Comparison of ENCODE assay signal across 23 cellular contexts in the genomic region with DNA sequence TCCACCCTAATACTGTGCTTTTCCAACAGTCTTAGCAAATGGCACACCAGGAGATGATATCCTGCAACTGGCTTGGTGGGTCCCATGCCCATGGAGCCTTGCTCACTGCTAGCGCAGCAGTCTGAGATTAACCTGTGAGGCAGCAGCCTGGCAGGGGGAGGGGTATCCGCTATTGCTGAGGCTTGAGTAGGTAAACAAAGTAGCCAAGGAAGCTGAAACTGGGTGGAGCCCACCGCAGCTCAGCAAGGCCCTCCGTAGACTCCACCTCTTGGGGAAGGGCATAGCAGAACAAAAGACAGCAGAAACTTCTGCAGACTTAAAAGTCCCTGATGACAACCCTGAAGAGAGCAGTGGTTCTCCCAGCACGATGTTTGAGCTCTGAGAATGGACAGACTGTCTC.
"Had no signal": no experiment of that assay in that cellular context is flagged by ENCODE, and none has a peak within 500 bp of the region (broad histone marks: within the 10 kb centered on the region; RNA-seq: fewer than 3 reads in every experiment).

No MANE protein-coding gene starts in this region.

- H3K36me3 Mint-ChIP-seq: naive thymus-derived CD4-positive, alpha-beta T cell; stimulated activated effector memory CD8-positive, alpha-beta T cell treated with anti-CD3 and anti-CD28 coated beads, Interleukin-12 subunit alpha, Interleukin-12 subunit beta, amount 100 ng/mL, for 72 hours had no signal

- ATAC-seq: effector memory CD8-positive, alpha-beta T cell; left cardiac atrium; left lung; naive thymus-derived CD4-positive, alpha-beta T cell; psoas muscle; right cardiac atrium; stimulated activated effector memory CD8-positive, alpha-beta T cell treated with anti-CD3 and anti-CD28 coated beads, Interleukin-12 subunit alpha, Interleukin-12 subunit beta, amount 100 ng/mL, for 72 hours had no signal

- H3K4me1 Mint-ChIP-seq: naive thymus-derived CD4-positive, alpha-beta T cell; nephron; stimulated activated effector memory CD8-positive, alpha-beta T cell treated with anti-CD3 and anti-CD28 coated beads, Interleukin-12 subunit alpha, Interleukin-12 subunit beta, amount 100 ng/mL, for 72 hours had no signal

- H3K4me1 ChIP-seq: left lung, psoas muscle, sigmoid colon, stomach, thyroid gland, vagina had no signal

- H3K36me3 ChIP-seq: left lung, ovary, sigmoid colon, stomach, thyroid gland, vagina had no signal

- DNase-seq: cortex of kidney; effector memory CD8-positive, alpha-beta T cell; hypothalamus; left cardiac atrium; left lung; mesenchymal stem cell; midbrain; naive thymus-derived CD4-positive, alpha-beta T cell; occipital lobe; ovary; posterior cingulate gyrus; psoas muscle; right cardiac atrium; sigmoid colon; stimulated activated CD4-positive, alpha-beta T cell treated with anti-CD3 and anti-CD28 coated beads, Interleukin-2, amount 100 ng/mL, for 24 hours; stimulated activated CD4-positive, alpha-beta T cell treated with anti-CD3 and anti-CD28 coated beads, Interleukin-4, amount 100 ng/mL, for 24 hours; stimulated activated naive CD4-positive, alpha-beta T cell treated with Interleukin-2 at 50 U/mL for 16 hours; stomach; thyroid gland; trophoblast cell had no signal

- H3K27ac ChIP-seq: left lung, ovary, psoas muscle, sigmoid colon, stomach, thyroid gland, vagina had no signal

- H3K27me3 ChIP-seq: left lung, ovary, sigmoid colon, stomach, thyroid gland, vagina had no signal

- H3K9me3 ChIP-seq: ovary, psoas muscle, thyroid gland, vagina had no signal

- H3K27ac Mint-ChIP-seq: effector memory CD8-positive, alpha-beta T cell; naive thymus-derived CD4-positive, alpha-beta T cell; nephron; stimulated activated effector memory CD8-positive, alpha-beta T cell treated with anti-CD3 and anti-CD28 coated beads, Interleukin-12 subunit alpha, Interleukin-12 subunit beta, amount 100 ng/mL, for 72 hours had no signal

- H3K4me3 ChIP-seq: left lung, ovary, psoas muscle, sigmoid colon, stomach, thyroid gland, vagina had no signal

- H3K27me3 Mint-ChIP-seq: effector memory CD8-positive, alpha-beta T cell had no signal

- H3K4me3 Mint-ChIP-seq: effector memory CD8-positive, alpha-beta T cell; naive thymus-derived CD4-positive, alpha-beta T cell; nephron; stimulated activated effector memory CD8-positive, alpha-beta T cell treated with anti-CD3 and anti-CD28 coated beads, Interleukin-12 subunit alpha, Interleukin-12 subunit beta, amount 100 ng/mL, for 72 hours had no signal
